15 cellular contexts compared by ENCODE assay signal in genomic region chr2:200329384-200329783, GRCh38.
"Had no signal": no experiment of that assay in that cellular context is flagged by ENCODE, and none has a peak within 500 bp of the region (broad histone marks: within the 10 kb centered on the region; RNA-seq: fewer than 3 reads in every experiment).

No MANE protein-coding gene starts in this region.

- H3K4me3 Mint-ChIP-seq: activated naive CD4-positive, alpha-beta T cell treated with anti-CD3 and anti-CD28 coated beads for 36 hours; activated T-cell treated with anti-CD3 and anti-CD28 coated beads, Interleukin-2, amount 50 U/mL, for 4 hours; memory B cell; natural killer cell had no signal

- H3K27ac Mint-ChIP-seq: activated naive CD4-positive, alpha-beta T cell treated with anti-CD3 and anti-CD28 coated beads for 36 hours; memory B cell; natural killer cell had no signal

- H3K9me3 Mint-ChIP-seq: activated naive CD4-positive, alpha-beta T cell treated with anti-CD3 and anti-CD28 coated beads for 36 hours; activated T-cell treated with anti-CD3 and anti-CD28 coated beads, Interleukin-2, amount 50 U/mL, for 4 hours; memory B cell; natural killer cell had no signal

- H3K27me3 ChIP-seq: tibial nerve had no signal

- DNase-seq: activated CD4-positive, alpha-beta T cell treated with anti-CD3 and anti-CD28 coated beads, Interleukin-2, amount 50 U/mL, for 1 hour; activated CD4-positive, CD25-positive, alpha-beta regulatory T cell treated with anti-CD3 and anti-CD28 coated beads, Interleukin-2, amount 50 U/mL, for 72 hours; activated CD8-positive, alpha-beta memory T cell treated with anti-CD3 and anti-CD28 coated beads, Interleukin-2, amount 50 U/mL, for 4 hours; activated naive CD4-positive, alpha-beta T cell treated with anti-CD3 and anti-CD28 coated beads for 36 hours; activated T-cell treated with anti-CD3 and anti-CD28 coated beads, Interleukin-2, amount 50 U/mL, for 4 hours; aorta; effector CD4-positive, alpha-beta T cell; kidney; natural killer cell; occipital lobe; stimulated activated naive CD8-positive, alpha-beta T cell treated with anti-CD3 and anti-CD28 coated beads, Interleukin-15, Interleukin-2, amounts not matched to agents 100 U/mL and 50 U/mL, for 24 hours; substantia nigra; T-helper 1 cell had no signal

- H3K4me1 Mint-ChIP-seq: memory B cell, natural killer cell had no signal

- H3K36me3 Mint-ChIP-seq: memory B cell, natural killer cell had no signal

- H3K9me3 ChIP-seq: tibial nerve had no signal

- H3K4me3 ChIP-seq: tibial nerve had no signal

- H3K36me3 ChIP-seq: tibial nerve had no signal

- ATAC-seq: activated T-cell treated with anti-CD3 and anti-CD28 coated beads, Interleukin-2, amount 50 U/mL, for 4 hours; natural killer cell; stimulated activated naive CD8-positive, alpha-beta T cell treated with anti-CD3 and anti-CD28 coated beads, Interleukin-15, Interleukin-2, amounts not matched to agents 100 U/mL and 50 U/mL, for 24 hours had no signal
